ENCODE assay signal across 11 cellular contexts in genomic region chr17:32281011-32281451, GRCh38. TPM values are rescaled to one million over a fixed set of nuclear protein-coding genes. Genes with fewer than 3 reads are reported as not detected.
DNase-seq lines count a peak whose midpoint lies in the region; ATAC-seq and TF ChIP-seq lines count a peak whose summit lies in the region.
"Had no signal": no experiment of that assay in that cellular context is flagged by ENCODE, and none has a peak within 500 bp of the region (broad histone marks: within the 10 kb centered on the region; RNA-seq: fewer than 3 reads in every experiment).

No MANE protein-coding gene starts in this region.

- H3K36me3 ChIP-seq in HUES64 (ENCODE audit: insufficient read depth, low read length), result no peaks in the 10 kb centered on the region

- WGBS in HUES64, result 28% methylated on average over 9 of the region's 9 CpGs

- no peak for TF ChIP-seq CTCF in omental fat pad (IDR thresholded peaks at IDR 0.05)

- no peak overlapping the region for H3K4me3 ChIP-seq in HUES64 (ENCODE audit: low read length)

- peak overlapping the region; percentile 48; the same call in 1 of the 2 replicates for H3K27ac ChIP-seq in HUES64 (ENCODE audit: low read depth, low read length)

- peak; percentile 19 for ATAC-seq in omental fat pad (ENCODE audit: low FRiP score)
- ATAC-seq in GM21423 (IDR thresholded peaks at IDR 0.05; ENCODE audit: unreplicated experiment), result no peak
- ATAC-seq in HG03139 (IDR thresholded peaks at IDR 0.05; ENCODE audit: unreplicated experiment), result no peak
- ATAC-seq: CD8-positive, alpha-beta T cell had no signal

- H3K27me3 ChIP-seq in HUES64 (ENCODE audit: insufficient read depth, low read length), result 0 out of 2 replicates have a peak, but pooled peaks cover 7% of the 10 kb centered on the region

- H3K4me1 ChIP-seq in HUES64 (ENCODE audit: insufficient read depth, low read length), result peaks cover 23% of the 10 kb centered on the region

- H3K9me3 ChIP-seq in HUES64 (ENCODE audit: insufficient read depth, low read depth, low read length), result no peaks in the 10 kb centered on the region

- DNase-seq in NCI-H2107 (lab: John Stamatoyannopoulos, UW) (peak; percentile 40), dermis microvascular lymphatic vessel endothelial cell (ENCODE audit: low read depth in 2 of 2) (peak; percentile 37 to 74), omental fat pad (ENCODE audit: low spot score) (no peak), NCI-H2227 (lab: John Stamatoyannopoulos, UW; ENCODE audit: unreplicated experiment) (no peak)
- DNase-seq in activated CD4-positive, alpha-beta T cell treated with anti-CD3 and anti-CD28 coated beads, Interleukin-2, amount 50 U/mL, for 4 hours, result no peak
- DNase-seq: CD8-positive, alpha-beta T cell; MV-4-11; stimulated activated CD4-positive, alpha-beta T cell treated with anti-CD3 and anti-CD28 coated beads, Interleukin-15, amount 100 ng/mL, for 24 hours had no signal

- H3K9ac ChIP-seq in HUES64 (ENCODE audit: low read depth, low read length), result no peak overlapping the region

RNA-seq across cellular contexts. Expression of gene RHBDL3, which starts 15.4 kb away (rescaled TPM):
- 5.7 TPM for polyA plus RNA-seq in HUES64 (2013, experiment 1 of 2)
- 5.7 TPM for polyA plus RNA-seq in HUES64 (2013, experiment 2 of 2)
- total RNA-seq in dermis microvascular lymphatic vessel endothelial cell, result under 0.01 and 0.13 TPM in 2 replicates
- total RNA-seq in omental fat pad, result 1 to 10 TPM in 1 of 4 donors, under 1 TPM in 2, not detected in 1; 0.31 to 1.1 (median 0.37) TPM
- total RNA-seq: CD8-positive, alpha-beta T cell had no signal

Comparison
In these comparisons a context has a peak if more than half of its experiments do, and no peak if none do; other contexts are left out.
1. DNase-seq: peak in NCI-H2107 (single experiment) and dermis microvascular lymphatic vessel endothelial cell (2 of 2); none in omental fat pad (single experiment), NCI-H2227 (single experiment) and activated CD4-positive, alpha-beta T cell treated with anti-CD3 and anti-CD28 coated beads, Interleukin-2, amount 50 U/mL, for 4 hours (0 of 2).